ENCODE assay signal across 12 cellular contexts in the genomic region with DNA sequence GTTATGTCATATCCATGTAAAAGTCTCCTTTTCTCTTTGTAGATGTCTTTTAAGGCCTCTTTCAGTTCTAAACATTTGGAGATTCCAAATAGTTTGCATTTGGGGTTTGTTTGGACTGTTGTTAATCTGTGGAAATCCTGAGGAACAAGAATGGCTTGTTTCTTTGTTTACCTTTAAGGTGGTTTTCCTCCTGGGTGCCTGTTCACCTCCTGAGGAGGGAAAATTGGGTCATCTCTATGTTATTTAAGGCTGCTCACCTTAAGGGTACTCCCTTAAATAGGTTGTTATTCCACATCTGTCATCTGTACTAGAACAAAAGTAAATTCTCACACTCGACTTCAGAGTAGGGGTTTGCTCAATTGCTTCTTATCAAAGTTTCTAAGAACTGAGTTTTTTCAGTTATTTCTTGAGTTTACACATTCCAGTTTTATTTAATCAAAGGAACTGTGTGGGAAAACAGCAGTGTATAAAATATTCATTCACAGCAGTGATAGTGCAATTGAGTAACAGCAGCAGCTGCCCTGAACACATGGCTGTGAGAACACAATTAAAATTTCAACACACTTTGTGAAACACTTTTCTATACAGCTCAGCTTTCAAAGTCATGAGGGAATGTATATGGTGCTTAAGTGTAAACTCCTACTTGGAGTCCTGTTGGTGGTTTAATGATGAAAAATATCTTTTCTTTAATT.
DNase-seq lines count a peak whose midpoint lies in the region; ATAC-seq and TF ChIP-seq lines count a peak whose summit lies in the region.
"Had no signal": no experiment of that assay in that cellular context is flagged by ENCODE, and none has a peak within 500 bp of the region (broad histone marks: within the 10 kb centered on the region; RNA-seq: fewer than 3 reads in every experiment).

No MANE protein-coding gene starts in this region.

- H3K9me2 ChIP-seq in GM23248 (ENCODE audit: insufficient read depth): no peaks in the 10 kb centered on the region

- TF ChIP-seq CTCF in RWPE2 (IDR thresholded peaks at IDR 0.05; ENCODE audit: poor library complexity, severe bottlenecking) (no peak), fibroblast of mammary gland (conservative IDR thresholded peaks at IDR 0.05; ENCODE audit: control insufficient read depth, insufficient read depth, low read depth, low read length) (no peak), sigmoid colon (IDR thresholded peaks at IDR 0.05) (no peak)

- intact Hi-C loops in sigmoid colon (cut with DNase I): no loop called here

- in situ Hi-C loops in GM23248 (cut with MboI): no loop called here

- TF ChIP-seq EP300 in sigmoid colon (IDR thresholded peaks at IDR 0.05): no peak

- H3K4me2 ChIP-seq in GM23248 (ENCODE audit: unreplicated experiment): peak overlapping the region; percentile 16

- H4K20me1 ChIP-seq in GM23248 (ENCODE audit: insufficient read depth): no peaks in the 10 kb centered on the region

- peaks cover 73% of the 10 kb centered on the region for H3K4me1 ChIP-seq in GM23248 (ENCODE audit: insufficient read depth)
- peaks cover 50% of the 10 kb centered on the region for H3K4me1 ChIP-seq in RWPE2 (ENCODE audit: insufficient read depth, poor library complexity, severe bottlenecking)
- H3K4me1 ChIP-seq in sigmoid colon: peaks cover 0 to 56% (median 23%) of the 10 kb centered on the region in 4 donors

- H3K9me3 ChIP-seq in GM23248 (ENCODE audit: low read depth): no peaks in the 10 kb centered on the region
- H3K9me3 ChIP-seq in RWPE2 (ENCODE audit: severe bottlenecking): no peaks in the 10 kb centered on the region
- H3K9me3 ChIP-seq in sigmoid colon: no peaks in the 10 kb centered on the region

- H3K79me2 ChIP-seq in GM23248 (ENCODE audit: insufficient read depth): no peaks in the 10 kb centered on the region

- no peaks in the 10 kb centered on the region for H3K27me3 ChIP-seq in GM23248 (replicated peaks; ENCODE audit: insufficient read depth)
- no peaks in the 10 kb centered on the region for H3K27me3 ChIP-seq in RWPE2 (ENCODE audit: insufficient read depth, poor library complexity, severe bottlenecking)
- H3K27me3 ChIP-seq in sigmoid colon: no peaks in the 10 kb centered on the region

- no peak overlapping the region for H2AFZ ChIP-seq in GM23248

- no peak for TF ChIP-seq POLR2A in sigmoid colon (IDR thresholded peaks at IDR 0.05)

- peak overlapping the region; percentile 71 for H3K9ac ChIP-seq in GM23248

- WGBS in GM23248 (ENCODE audit: low coverage in 1 of 2, low lambda C conversion rate in 2 of 2, missing lambda C conversion rate in 2 of 2), 2 experiments: 86 to 95% methylated on average over 1 of the region's 1 CpG
- WGBS in sigmoid colon, 2 donors: 19 to 56% methylated on average over 1 of the region's 1 CpG

- H3K36me3 ChIP-seq in GM23248 (ENCODE audit: low read depth): no peaks in the 10 kb centered on the region
- H3K36me3 ChIP-seq in RWPE2 (ENCODE audit: low read depth): no peaks in the 10 kb centered on the region
- no peaks in the 10 kb centered on the region for H3K36me3 ChIP-seq in sigmoid colon

- no peak overlapping the region for H3K4me3 ChIP-seq in GM23248
- no peak overlapping the region for H3K4me3 ChIP-seq in RWPE2 (ENCODE audit: severe bottlenecking)
- H3K4me3 ChIP-seq in fibroblast of mammary gland (ENCODE audit: control insufficient read depth, low read depth, low read length): no peak overlapping the region
- no peak overlapping the region for H3K4me3 ChIP-seq in sigmoid colon

- ATAC-seq in RWPE2 (ENCODE audit: low read depth): peak; percentile 70
- no peak for ATAC-seq in HG02610 (IDR thresholded peaks at IDR 0.05; ENCODE audit: unreplicated experiment)

- DNase-seq in GM23248: peak; percentile 71
- no peak for DNase-seq in RWPE2 (ENCODE audit: low spot score)
- peak; percentile 62 for DNase-seq in fibroblast of mammary gland (ENCODE audit: low read depth)
- no peak for DNase-seq in sigmoid colon
- no peak for DNase-seq in NCI-H2196 treated with DMSO at 0.1 percent for 48 hours (lab: John Stamatoyannopoulos, UW; ENCODE audit: unreplicated experiment)
- DNase-seq in AG20443 (ENCODE audit: low spot score): no peak
- DNase-seq in NK-92 treated with Interleukin-12 subunit alpha and Interleukin-12 subunit beta, amount 100 ng/mL, for 24 hours (lab: John Stamatoyannopoulos, UW): no peak
- DNase-seq: activated naive CD4-positive, alpha-beta T cell treated with anti-CD3 and anti-CD28 coated beads, Interleukin-2, amount 50 U/mL, for 16 hours; kidney glomerular epithelial cell; NCI-H1930; retina had no signal

- H3F3A ChIP-seq in GM23248 (ENCODE audit: insufficient read depth): peaks cover 50% of the 10 kb centered on the region

- H3K27ac ChIP-seq in GM23248 (peak overlapping the region; percentile 97), RWPE2 (ENCODE audit: poor library complexity, severe bottlenecking) (peak overlapping the region; percentile 76), sigmoid colon (peak overlapping the region in 3 of 4 donors; percentile 12 to 57 (median 40))

Comparison
In these comparisons a context has a peak if more than half of its experiments do, and no peak if none do; other contexts are left out.
1. DNase-seq: peak in GM23248 (single experiment) and fibroblast of mammary gland (single experiment); none in RWPE2 (single experiment), sigmoid colon (single experiment), NCI-H2196 treated with DMSO at 0.1 percent for 48 hours (single experiment), AG20443 (single experiment) and NK-92 treated with Interleukin-12 subunit alpha and Interleukin-12 subunit beta, amount 100 ng/mL, for 24 hours (single experiment).
2. H3K27ac ChIP-seq: peak in every context shown above with its lines; median percentile 97 in GM23248; 76 in RWPE2; 40 in sigmoid colon.